ENCODE assay signal across 1 cellular context in genomic region chr11:24828938-24829337, GRCh38.
TF ChIP-seq lines count a peak whose summit lies in the region.

No MANE protein-coding gene starts in this region.

TF ChIP-seq in WTC11, 78 proteins besides CTCF, POLR2A, EP300 and RAD21 (continued from another document):
- TF ChIP-seq, protein P1, sequence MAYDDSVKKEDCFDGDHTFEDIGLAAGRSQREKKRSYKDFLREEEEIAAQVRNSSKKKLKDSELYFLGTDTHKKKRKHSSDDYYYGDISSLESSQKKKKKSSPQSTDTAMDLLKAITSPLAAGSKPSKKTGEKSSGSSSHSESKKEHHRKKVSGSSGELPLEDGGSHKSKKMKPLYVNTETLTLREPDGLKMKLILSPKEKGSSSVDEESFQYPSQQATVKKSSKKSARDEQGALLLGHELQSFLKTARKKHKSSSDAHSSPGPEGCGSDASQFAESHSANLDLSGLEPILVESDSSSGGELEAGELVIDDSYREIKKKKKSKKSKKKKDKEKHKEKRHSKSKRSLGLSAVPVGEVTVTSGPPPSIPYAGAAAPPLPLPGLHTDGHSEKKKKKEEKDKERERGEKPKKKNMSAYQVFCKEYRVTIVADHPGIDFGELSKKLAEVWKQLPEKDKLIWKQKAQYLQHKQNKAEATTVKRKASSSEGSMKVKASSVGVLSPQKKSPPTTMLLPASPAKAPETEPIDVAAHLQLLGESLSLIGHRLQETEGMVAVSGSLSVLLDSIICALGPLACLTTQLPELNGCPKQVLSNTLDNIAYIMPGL (CRISPR knock-in tag; IDR thresholded peaks at IDR 0.05), result no peak
- TF ChIP-seq IRF2 (CRISPR knock-in tag; IDR thresholded peaks at IDR 0.05; ENCODE audit: borderline replicate concordance, low read depth) (no peak), JUN (CRISPR knock-in tag; IDR thresholded peaks at IDR 0.05) (no peak), CREB1 (CRISPR knock-in tag; IDR thresholded peaks at IDR 0.05) (no peak), E2F4 (CRISPR knock-in tag; IDR thresholded peaks at IDR 0.05; ENCODE audit: borderline replicate concordance, low read depth) (no peak), ZNF121 (CRISPR knock-in tag; IDR thresholded peaks at IDR 0.05) (no peak), NFATC4 (CRISPR knock-in tag; IDR thresholded peaks at IDR 0.05) (no peak), KAT7 (CRISPR knock-in tag; IDR thresholded peaks at IDR 0.05; ENCODE audit: borderline replicate concordance) (no peak), ZNF416 (CRISPR knock-in tag; IDR thresholded peaks at IDR 0.05) (no peak)
- TF ChIP-seq, protein P2, sequence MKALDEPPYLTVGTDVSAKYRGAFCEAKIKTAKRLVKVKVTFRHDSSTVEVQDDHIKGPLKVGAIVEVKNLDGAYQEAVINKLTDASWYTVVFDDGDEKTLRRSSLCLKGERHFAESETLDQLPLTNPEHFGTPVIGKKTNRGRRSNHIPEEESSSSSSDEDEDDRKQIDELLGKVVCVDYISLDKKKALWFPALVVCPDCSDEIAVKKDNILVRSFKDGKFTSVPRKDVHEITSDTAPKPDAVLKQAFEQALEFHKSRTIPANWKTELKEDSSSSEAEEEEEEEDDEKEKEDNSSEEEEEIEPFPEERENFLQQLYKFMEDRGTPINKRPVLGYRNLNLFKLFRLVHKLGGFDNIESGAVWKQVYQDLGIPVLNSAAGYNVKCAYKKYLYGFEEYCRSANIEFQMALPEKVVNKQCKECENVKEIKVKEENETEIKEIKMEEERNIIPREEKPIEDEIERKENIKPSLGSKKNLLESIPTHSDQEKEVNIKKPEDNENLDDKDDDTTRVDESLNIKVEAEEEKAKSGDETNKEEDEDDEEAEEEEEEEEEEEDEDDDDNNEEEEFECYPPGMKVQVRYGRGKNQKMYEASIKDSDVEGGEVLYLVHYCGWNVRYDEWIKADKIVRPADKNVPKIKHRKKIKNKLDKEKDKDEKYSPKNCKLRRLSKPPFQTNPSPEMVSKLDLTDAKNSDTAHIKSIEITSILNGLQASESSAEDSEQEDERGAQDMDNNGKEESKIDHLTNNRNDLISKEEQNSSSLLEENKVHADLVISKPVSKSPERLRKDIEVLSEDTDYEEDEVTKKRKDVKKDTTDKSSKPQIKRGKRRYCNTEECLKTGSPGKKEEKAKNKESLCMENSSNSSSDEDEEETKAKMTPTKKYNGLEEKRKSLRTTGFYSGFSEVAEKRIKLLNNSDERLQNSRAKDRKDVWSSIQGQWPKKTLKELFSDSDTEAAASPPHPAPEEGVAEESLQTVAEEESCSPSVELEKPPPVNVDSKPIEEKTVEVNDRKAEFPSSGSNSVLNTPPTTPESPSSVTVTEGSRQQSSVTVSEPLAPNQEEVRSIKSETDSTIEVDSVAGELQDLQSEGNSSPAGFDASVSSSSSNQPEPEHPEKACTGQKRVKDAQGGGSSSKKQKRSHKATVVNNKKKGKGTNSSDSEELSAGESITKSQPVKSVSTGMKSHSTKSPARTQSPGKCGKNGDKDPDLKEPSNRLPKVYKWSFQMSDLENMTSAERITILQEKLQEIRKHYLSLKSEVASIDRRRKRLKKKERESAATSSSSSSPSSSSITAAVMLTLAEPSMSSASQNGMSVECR (CRISPR knock-in tag; IDR thresholded peaks at IDR 0.05; ENCODE audit: borderline replicate concordance), result no peak
